8 cellular contexts compared by ENCODE assay signal in genomic region chr7:129210256-129210988, GRCh38. TPM values are rescaled to one million over a fixed set of nuclear protein-coding genes. Genes with fewer than 3 reads are reported as not detected.
A peak's percentile ranks its signal among the peaks of the same experiment; 100 is the strongest.
DNase-seq lines count a peak whose midpoint lies in the region; ATAC-seq and TF ChIP-seq lines count a peak whose summit lies in the region.

No MANE protein-coding gene starts in this region.

- no peaks in the 10 kb centered on the region for H3K36me3 Mint-ChIP-seq in T-helper 2 cell treated with Interferon-gamma antibody and Interleukin-4, amounts not matched to agents 5 μg/mL and 100 μg/mL, for 36 hours (ENCODE audit: low read depth)

- no peak overlapping the region for H3K27ac Mint-ChIP-seq in T-helper 2 cell treated with Interferon-gamma antibody and Interleukin-4, amounts not matched to agents 5 μg/mL and 100 μg/mL, for 36 hours

- H3K36me3 ChIP-seq in ascending aorta, result peaks cover 8 to 15% of the 10 kb centered on the region in 2 donors

- no peaks in the 10 kb centered on the region for H3K9me3 Mint-ChIP-seq in T-helper 2 cell treated with Interferon-gamma antibody and Interleukin-4, amounts not matched to agents 5 μg/mL and 100 μg/mL, for 36 hours

- H3K4me3 ChIP-seq in ascending aorta, result no peak overlapping the region

- no peaks in the 10 kb centered on the region for H3K4me1 ChIP-seq in ascending aorta

- TF ChIP-seq CTCF in ascending aorta (IDR thresholded peaks at IDR 0.05), result peak; percentile 79 to 93 (median 89)

- no peaks in the 10 kb centered on the region for H3K9me3 ChIP-seq in ascending aorta

- peaks cover 9% of the 10 kb centered on the region for H3K27me3 Mint-ChIP-seq in T-helper 2 cell treated with Interferon-gamma antibody and Interleukin-4, amounts not matched to agents 5 μg/mL and 100 μg/mL, for 36 hours (ENCODE audit: low read depth)

- intact Hi-C loops in ascending aorta (cut with DNase I), result loop anchor here (1.0 to 5.0 kb wide), 2 partner anchors 46 to 153 kb away; partner anchors contain the start of gene TNPO3

- no peak overlapping the region for H3K4me3 Mint-ChIP-seq in T-helper 2 cell treated with Interferon-gamma antibody and Interleukin-4, amounts not matched to agents 5 μg/mL and 100 μg/mL, for 36 hours

- DNase-seq in SKM-1 treated with dmso at 0.1 percent for 144 hours (lab: John Stamatoyannopoulos, UW; ENCODE audit: unreplicated experiment) (peak; percentile 19), SKM-1 (lab: John Stamatoyannopoulos, UW; ENCODE audit: unreplicated experiment) (no peak), Kasumi-1 (lab: John Stamatoyannopoulos, UW) (peak; percentile 25 to 55), ascending aorta (ENCODE audit: low spot score in 2 of 2) (peak in 1 of 2 donors; percentile 88), hippocampal formation (lab: John Stamatoyannopoulos, UW) (peak; percentile 16 to 64)
- DNase-seq in T-helper 2 cell treated with Interferon-gamma antibody and Interleukin-4, amounts not matched to agents 5 μg/mL and 100 μg/mL, for 36 hours (ENCODE audit: low spot score), result peak; percentile 47
- peak; percentile 43 to 75 for DNase-seq in stimulated activated CD4-positive, alpha-beta T cell treated with anti-CD3 and anti-CD28 coated beads, Interleukin-12 subunit alpha, Interleukin-12 subunit beta, amount 100 ng/mL, for 24 hours (ENCODE audit: low read depth in 2 of 2)

- H3K4me1 Mint-ChIP-seq in T-helper 2 cell treated with Interferon-gamma antibody and Interleukin-4, amounts not matched to agents 5 μg/mL and 100 μg/mL, for 36 hours (ENCODE audit: low read depth), result no peaks in the 10 kb centered on the region

- H3K27ac ChIP-seq in ascending aorta, result no peak overlapping the region

- no peak for ATAC-seq in HG02981 (IDR thresholded peaks at IDR 0.05; ENCODE audit: unreplicated experiment)

- H3K27me3 ChIP-seq in ascending aorta, result no peaks in the 10 kb centered on the region

RNA-seq across cellular contexts. Expression of gene AHCYL2, which starts 14.4 kb away (rescaled TPM):
- total RNA-seq in ascending aorta, result 62.9 TPM

RNA-seq across cellular contexts. Expression of gene SMO, which starts 22.0 kb away (rescaled TPM):
- total RNA-seq in ascending aorta, result 12.9 TPM
